Comparison of ENCODE assay signal across 16 cellular contexts in the genomic region with DNA sequence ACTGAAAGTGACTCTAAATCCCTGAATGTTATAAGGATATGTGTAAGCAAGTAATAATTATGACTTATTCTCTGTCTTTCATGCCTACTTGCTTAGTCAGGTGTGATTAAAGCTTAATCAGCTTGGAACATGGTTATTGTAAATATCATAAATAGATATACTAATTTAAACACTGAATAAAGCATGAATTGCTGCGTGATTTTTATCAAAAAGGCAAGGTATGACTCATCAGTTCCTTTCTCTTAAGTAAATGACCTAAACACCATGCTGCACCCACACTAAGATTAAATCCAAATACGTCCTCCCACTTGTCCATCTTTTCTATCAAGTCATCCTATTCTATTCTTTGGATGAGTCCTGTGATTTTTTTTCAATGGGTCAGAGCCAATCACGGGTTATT.
DNase-seq lines count a peak whose midpoint lies in the region; ATAC-seq, FAIRE-seq and TF ChIP-seq lines count a peak whose summit lies in the region.
"Had no signal": no experiment of that assay in that cellular context is flagged by ENCODE, and none has a peak within 500 bp of the region (broad histone marks: within the 10 kb centered on the region; RNA-seq: fewer than 3 reads in every experiment).

No MANE protein-coding gene starts in this region.

- H2BK5ac ChIP-seq in mesenchymal stem cell (ENCODE audit: low read depth, low read length, poor library complexity, severe bottlenecking): no peak overlapping the region

- no peak overlapping the region for H3K23ac ChIP-seq in mesenchymal stem cell (ENCODE audit: low read length in 2 of 2)

- intact Hi-C loops in dorsolateral prefrontal cortex (cut with DNase I): no loop called here

- no peak overlapping the region for H2BK12ac ChIP-seq in mesenchymal stem cell (ENCODE audit: low read length in 2 of 2)

- no peak overlapping the region for H3K27ac Mint-ChIP-seq in stimulated activated memory B cell treated with anti-CD40 and anti-IgM and Interleukin-4, amounts not matched to agents 10 μg/mL and 1 μg/mL and 100 μg/mL, for 72 hours
- H3K27ac Mint-ChIP-seq: mesothelial cell of epicardium had no signal

- no peak overlapping the region for H4K8ac ChIP-seq in mesenchymal stem cell (ENCODE audit: low read length)

- H3K4me2 ChIP-seq in mesenchymal stem cell (ENCODE audit: low read length, poor library complexity, severe bottlenecking): no peak overlapping the region

- H3K9me3 Mint-ChIP-seq in stimulated activated memory B cell treated with anti-CD40 and anti-IgM and Interleukin-4, amounts not matched to agents 10 μg/mL and 1 μg/mL and 100 μg/mL, for 72 hours: no peaks in the 10 kb centered on the region
- H3K9me3 Mint-ChIP-seq: mesothelial cell of epicardium had no signal

- H3K27ac ChIP-seq in mesenchymal stem cell (ENCODE audit: low read length, poor library complexity, severe bottlenecking) (no peak overlapping the region), dorsolateral prefrontal cortex (no peak overlapping the region)

- ATAC-seq in stimulated activated memory B cell treated with anti-CD40 and anti-IgM and Interleukin-4, amounts not matched to agents 10 μg/mL and 1 μg/mL and 100 μg/mL, for 72 hours: no peak

- no peak overlapping the region for H3K4ac ChIP-seq in mesenchymal stem cell (ENCODE audit: low read depth in 1 of 2, low read length in 2 of 2)

- H2BK120ac ChIP-seq in mesenchymal stem cell (ENCODE audit: low read depth, low read length): no peak overlapping the region

- no peak overlapping the region for H3K14ac ChIP-seq in mesenchymal stem cell (ENCODE audit: low read length in 2 of 2)

- H3K27me3 Mint-ChIP-seq in stimulated activated memory B cell treated with anti-CD40 and anti-IgM and Interleukin-4, amounts not matched to agents 10 μg/mL and 1 μg/mL and 100 μg/mL, for 72 hours: peaks cover 22% of the 10 kb centered on the region

- FAIRE-seq in bronchial epithelial cell (lab: Jason Lieb, UNC): no peak

- H2AFZ ChIP-seq in mesenchymal stem cell (ENCODE audit: low read depth, low read length): no peak overlapping the region

- no peak overlapping the region for H2AK5ac ChIP-seq in mesenchymal stem cell (ENCODE audit: low read length, severe bottlenecking)

- H3K27me3 ChIP-seq in MG63: no peaks in the 10 kb centered on the region
- H3K27me3 ChIP-seq in bronchial epithelial cell (ENCODE audit: control insufficient read depth, insufficient read depth, low read length): no peaks in the 10 kb centered on the region
- H3K27me3 ChIP-seq in mesenchymal stem cell (ENCODE audit: control insufficient read depth in 1 of 2, insufficient read depth in 1 of 2, low read length in 2 of 2): no peaks in the 10 kb centered on the region
- no peaks in the 10 kb centered on the region for H3K27me3 ChIP-seq in dorsolateral prefrontal cortex

- peak overlapping the region; percentile 86 for H3K9ac ChIP-seq in mesenchymal stem cell (ENCODE audit: low read length)

- H4K91ac ChIP-seq in mesenchymal stem cell (ENCODE audit: low read length): no peak overlapping the region

- H3K18ac ChIP-seq in mesenchymal stem cell (ENCODE audit: low read depth in 1 of 2, low read length in 2 of 2): no peak overlapping the region

- DNase-seq in EH (ENCODE audit: low read depth) (peak; percentile 84), MG63 (peak; percentile 78), bronchial epithelial cell (ENCODE audit: low read depth) (peak; percentile 100), mesenchymal stem cell (peak; percentile 53), UCSD-AML1 (lab: John Stamatoyannopoulos, UW; ENCODE audit: unreplicated experiment) (no peak), dorsolateral prefrontal cortex (no peak), germinal center (ENCODE audit: low spot score) (no peak)
- DNase-seq: activated naive CD4-positive, alpha-beta T cell; COR-L47; cortex of kidney; hippocampal formation; NK-92 treated with Interleukin-12 subunit alpha and Interleukin-12 subunit beta, amount 100 ng/mL, for 24 hours; stimulated activated CD4-positive, alpha-beta T cell treated with anti-CD3 and anti-CD28 coated beads, Interleukin-4, amount 100 ng/mL, for 1 hour; T-helper 1 cell had no signal

- H3K4me1 ChIP-seq in mesenchymal stem cell (ENCODE audit: control insufficient read depth, insufficient read depth, low read depth, low read length): no peaks in the 10 kb centered on the region

- H3K9me3 ChIP-seq in MG63 (no peaks in the 10 kb centered on the region), mesenchymal stem cell (ENCODE audit: control insufficient read depth, low read length) (no peaks in the 10 kb centered on the region)

- H3K4me3 Mint-ChIP-seq in stimulated activated memory B cell treated with anti-CD40 and anti-IgM and Interleukin-4, amounts not matched to agents 10 μg/mL and 1 μg/mL and 100 μg/mL, for 72 hours: no peak overlapping the region
- H3K4me3 Mint-ChIP-seq: mesothelial cell of epicardium had no signal

- WGBS in mesenchymal stem cell: 11% methylated on average over 2 of the region's 3 CpGs

- H2BK15ac ChIP-seq in mesenchymal stem cell (ENCODE audit: low read depth, poor library complexity, severe bottlenecking): no peak overlapping the region

- TF ChIP-seq CTCF in bronchial epithelial cell (IDR thresholded peaks at IDR 0.05; ENCODE audit: insufficient read depth, low read length, severe bottlenecking): no peak
- no peak for TF ChIP-seq CTCF in dorsolateral prefrontal cortex (IDR thresholded peaks at IDR 0.05 in 54 of 56, conservative IDR thresholded peaks at IDR 0.05 in 2 of 56; ENCODE audit: low read depth in 1 of 56, partially characterized antibody in 56 of 56)

- H3K4me3 ChIP-seq in MG63: peak overlapping the region; percentile 4
- H3K4me3 ChIP-seq in bronchial epithelial cell (ENCODE audit: low read depth, low read length): peak overlapping the region; percentile 19
- H3K4me3 ChIP-seq in mesenchymal stem cell (ENCODE audit: insufficient read depth in 1 of 2, low read depth in 1 of 2, low read length in 2 of 2): peak overlapping the region in 1 of 2 experiments; percentile 63
- H3K4me3 ChIP-seq in dorsolateral prefrontal cortex: no peak overlapping the region

- H3K36me3 ChIP-seq in MG63: no peaks in the 10 kb centered on the region
- no peaks in the 10 kb centered on the region for H3K36me3 ChIP-seq in bronchial epithelial cell (ENCODE audit: control insufficient read depth, insufficient read depth, low read length)
- H3K36me3 ChIP-seq in mesenchymal stem cell (ENCODE audit: control insufficient read depth in 1 of 2, insufficient read depth in 2 of 2, low read depth in 1 of 2, low read length in 2 of 2): no peaks in the 10 kb centered on the region

- no peaks in the 10 kb centered on the region for H3K36me3 Mint-ChIP-seq in stimulated activated memory B cell treated with anti-CD40 and anti-IgM and Interleukin-4, amounts not matched to agents 10 μg/mL and 1 μg/mL and 100 μg/mL, for 72 hours
- H3K36me3 Mint-ChIP-seq: mesothelial cell of epicardium had no signal

- no peaks in the 10 kb centered on the region for H3K79me1 ChIP-seq in mesenchymal stem cell (replicated peaks; ENCODE audit: low read length, poor library complexity, severe bottlenecking)

- H3K4me1 Mint-ChIP-seq in stimulated activated memory B cell treated with anti-CD40 and anti-IgM and Interleukin-4, amounts not matched to agents 10 μg/mL and 1 μg/mL and 100 μg/mL, for 72 hours: no peaks in the 10 kb centered on the region

Comparison
In these comparisons a context has a peak if more than half of its experiments do, and no peak if none do; other contexts are left out.
1. DNase-seq: peak in EH (single experiment), MG63 (single experiment), bronchial epithelial cell (single experiment) and mesenchymal stem cell (single experiment); none in UCSD-AML1 (single experiment), dorsolateral prefrontal cortex (0 of 10) and germinal center (single experiment).
2. H3K4me3 ChIP-seq: peak in MG63 (single experiment) and bronchial epithelial cell (single experiment); none in dorsolateral prefrontal cortex (0 of 59).